11 cellular contexts compared by ENCODE assay signal in genomic region chr5:41339339-41339738, GRCh38.
"Had no signal": no experiment of that assay in that cellular context is flagged by ENCODE, and none has a peak within 500 bp of the region (broad histone marks: within the 10 kb centered on the region; RNA-seq: fewer than 3 reads in every experiment).

No MANE protein-coding gene starts in this region.

- H3K4me3 Mint-ChIP-seq: GM23338, H9, HFFc6 had no signal

- H3K4me3 ChIP-seq: GM23248, GM23338, HAP-1 had no signal

- H3K36me3 ChIP-seq: HAP-1 had no signal

- FAIRE-seq: H1, H54 had no signal

- H3K4me1 ChIP-seq: HAP-1 had no signal

- ATAC-seq: GM23338, HCT116 had no signal

- H2AFZ ChIP-seq: GM23248, GM23338 had no signal

- DNase-seq: GM23248, GOT3, H7, H9, HCEC 1CT, HFFc6 had no signal

- H3K9me3 ChIP-seq: HAP-1 had no signal

- H3K27ac ChIP-seq: GM23248 had no signal

- H3K27ac Mint-ChIP-seq: GM23338, H9, HFFc6 had no signal

- H3K4me2 ChIP-seq: GM23338 had no signal

- H3K9ac ChIP-seq: GM23248 had no signal

- H3K9me3 Mint-ChIP-seq: GM23338, H9, HFFc6 had no signal
